ENCODE assay signal across 8 cellular contexts in genomic region chr16:69564845-69565610, GRCh38. TPM values are rescaled to one million over a fixed set of nuclear protein-coding genes. Genes with fewer than 3 reads are reported as not detected.
A peak's percentile ranks its signal among the peaks of the same experiment; 100 is the strongest.
DNase-seq lines count a peak whose midpoint lies in the region; ATAC-seq and TF ChIP-seq lines count a peak whose summit lies in the region.

No MANE protein-coding gene starts in this region.

- DNase-seq in activated CD4-positive, alpha-beta T cell treated with anti-CD3 and anti-CD28 coated beads, Interleukin-2, amount 10 ng/mL, durations not matched to agents 24 days and 14 days, result peak; percentile 61
- DNase-seq in activated CD4-positive, alpha-beta T cell treated with anti-CD3 and anti-CD28 coated beads, Interleukin-2, amount 50 U/mL, for 1 hour, result no peak
- DNase-seq in T-helper 2 cell treated with Interferon-gamma antibody and Interleukin-4, amounts not matched to agents 5 μg/mL and 100 μg/mL, for 36 hours (ENCODE audit: low spot score), result no peak
- peak; percentile 11 for DNase-seq in fibroblast of pulmonary artery (ENCODE audit: low read depth)
- no peak for DNase-seq in progenitor cell of endocrine pancreas (ENCODE audit: low spot score, unreplicated experiment)

- H3K9me3 Mint-ChIP-seq in activated CD4-positive, alpha-beta T cell treated with anti-CD3 and anti-CD28 coated beads, Interleukin-2, amount 10 ng/mL, durations not matched to agents 24 days and 14 days, result no peaks in the 10 kb centered on the region
- H3K9me3 Mint-ChIP-seq in T-helper 2 cell treated with Interferon-gamma antibody and Interleukin-4, amounts not matched to agents 5 μg/mL and 100 μg/mL, for 36 hours, result no peaks in the 10 kb centered on the region
- no peaks in the 10 kb centered on the region for H3K9me3 Mint-ChIP-seq in progenitor cell of endocrine pancreas (ENCODE audit: low read depth)

- peak overlapping the region; percentile 86 for H3K4me3 Mint-ChIP-seq in activated CD4-positive, alpha-beta T cell treated with anti-CD3 and anti-CD28 coated beads, Interleukin-2, amount 10 ng/mL, durations not matched to agents 24 days and 14 days
- H3K4me3 Mint-ChIP-seq in T-helper 2 cell treated with Interferon-gamma antibody and Interleukin-4, amounts not matched to agents 5 μg/mL and 100 μg/mL, for 36 hours, result peak overlapping the region; percentile 93
- H3K4me3 Mint-ChIP-seq in progenitor cell of endocrine pancreas (ENCODE audit: low read depth), result peak overlapping the region; percentile 77

- H3K36me3 Mint-ChIP-seq in activated CD4-positive, alpha-beta T cell treated with anti-CD3 and anti-CD28 coated beads, Interleukin-2, amount 10 ng/mL, durations not matched to agents 24 days and 14 days (ENCODE audit: low read depth), result peaks cover 24% of the 10 kb centered on the region
- peaks cover 10% of the 10 kb centered on the region for H3K36me3 Mint-ChIP-seq in T-helper 2 cell treated with Interferon-gamma antibody and Interleukin-4, amounts not matched to agents 5 μg/mL and 100 μg/mL, for 36 hours (ENCODE audit: low read depth)
- no peaks in the 10 kb centered on the region for H3K36me3 Mint-ChIP-seq in progenitor cell of endocrine pancreas (ENCODE audit: insufficient read depth)

- H3K4me3 ChIP-seq in fibroblast of pulmonary artery (replicated peaks; ENCODE audit: low read depth, low read length), result peak overlapping the region; percentile 70

- peaks cover 44% of the 10 kb centered on the region for H3K4me1 Mint-ChIP-seq in activated CD4-positive, alpha-beta T cell treated with anti-CD3 and anti-CD28 coated beads, Interleukin-2, amount 10 ng/mL, durations not matched to agents 24 days and 14 days
- peaks cover 38% of the 10 kb centered on the region for H3K4me1 Mint-ChIP-seq in T-helper 2 cell treated with Interferon-gamma antibody and Interleukin-4, amounts not matched to agents 5 μg/mL and 100 μg/mL, for 36 hours (ENCODE audit: low read depth)
- H3K4me1 Mint-ChIP-seq in progenitor cell of endocrine pancreas (ENCODE audit: low read depth), result peaks cover 26% of the 10 kb centered on the region

- TF ChIP-seq CTCF in fibroblast of pulmonary artery (IDR thresholded peaks at IDR 0.05; ENCODE audit: low read length, missing control alignments), result no peak
- no peak for TF ChIP-seq CTCF in progenitor cell of endocrine pancreas (IDR thresholded peaks at IDR 0.05; ENCODE audit: unreplicated experiment)

- intact Hi-C loops in activated CD4-positive, alpha-beta T cell treated with anti-CD3 and anti-CD28 coated beads, Interleukin-2, amount 10 ng/mL, durations not matched to agents 24 days and 14 days (cut with micrococcal nuclease), result loop anchor here (1.0 to 10.0 kb wide), 11 partner anchors 35 to 720 kb away; partner anchors contain the start of genes COG8, CYB5B, NIP7 and PDF

- no peaks in the 10 kb centered on the region for H3K27me3 Mint-ChIP-seq in activated CD4-positive, alpha-beta T cell treated with anti-CD3 and anti-CD28 coated beads, Interleukin-2, amount 10 ng/mL, durations not matched to agents 24 days and 14 days
- no peaks in the 10 kb centered on the region for H3K27me3 Mint-ChIP-seq in T-helper 2 cell treated with Interferon-gamma antibody and Interleukin-4, amounts not matched to agents 5 μg/mL and 100 μg/mL, for 36 hours (ENCODE audit: low read depth)
- no peaks in the 10 kb centered on the region for H3K27me3 Mint-ChIP-seq in progenitor cell of endocrine pancreas

- no peak for ATAC-seq in HG03378 (IDR thresholded peaks at IDR 0.05; ENCODE audit: unreplicated experiment)
- ATAC-seq in HG03097 (IDR thresholded peaks at IDR 0.05; ENCODE audit: low FRiP score, unreplicated experiment), result no peak
- no peak for ATAC-seq in GM18517 (IDR thresholded peaks at IDR 0.05; ENCODE audit: unreplicated experiment)

- H3K27ac Mint-ChIP-seq in activated CD4-positive, alpha-beta T cell treated with anti-CD3 and anti-CD28 coated beads, Interleukin-2, amount 10 ng/mL, durations not matched to agents 24 days and 14 days, result peak overlapping the region; percentile 99
- peak overlapping the region; percentile 92 for H3K27ac Mint-ChIP-seq in T-helper 2 cell treated with Interferon-gamma antibody and Interleukin-4, amounts not matched to agents 5 μg/mL and 100 μg/mL, for 36 hours
- peak overlapping the region; percentile 96 for H3K27ac Mint-ChIP-seq in progenitor cell of endocrine pancreas

RNA-seq across cellular contexts. Expression of gene NFAT5, which starts 0.7 kb away (rescaled TPM):
- total RNA-seq in activated CD4-positive, alpha-beta T cell treated with anti-CD3 and anti-CD28 coated beads, Interleukin-2, amount 10 ng/mL, durations not matched to agents 24 days and 14 days, result 46.3 and 54.6 TPM in 2 replicates
- 41.2 and 45.2 TPM in 2 replicates for total RNA-seq in progenitor cell of endocrine pancreas

Comparison
In these comparisons a context has a peak if more than half of its experiments do, and no peak if none do; other contexts are left out.
1. DNase-seq: peak in activated CD4-positive, alpha-beta T cell treated with anti-CD3 and anti-CD28 coated beads, Interleukin-2, amount 10 ng/mL, durations not matched to agents 24 days and 14 days (single experiment) and fibroblast of pulmonary artery (single experiment); none in activated CD4-positive, alpha-beta T cell treated with anti-CD3 and anti-CD28 coated beads, Interleukin-2, amount 50 U/mL, for 1 hour (single experiment), T-helper 2 cell treated with Interferon-gamma antibody and Interleukin-4, amounts not matched to agents 5 μg/mL and 100 μg/mL, for 36 hours (single experiment) and progenitor cell of endocrine pancreas (single experiment).
2. Peak in every context shown above with its lines, with median percentiles within 50 percentile points of each other: H3K27ac Mint-ChIP-seq and H3K4me3 Mint-ChIP-seq.